In genomic region chr20:6053776-6054688, GRCh38 we compare ENCODE assay signal across 1 cellular context.
TF ChIP-seq lines count a peak whose summit lies in the region.

TSS of gene LRRN4 (minus strand) at chr20:6054060. CDS start at chr20:6052799, 1,261 bp downstream.

TF ChIP-seq in GM23338, 12 proteins besides CTCF, POLR2A, EP300 and RAD21:
- TF ChIP-seq REST (IDR thresholded peaks at IDR 0.05; ENCODE audit: unreplicated experiment) (no peak), JUNB (IDR thresholded peaks at IDR 0.05; ENCODE audit: unreplicated experiment) (no peak), STAT1 (IDR thresholded peaks at IDR 0.05; ENCODE audit: unreplicated experiment) (no peak), CREB1 (CRISPR knock-in tag; IDR thresholded peaks at IDR 0.05; ENCODE audit: low read depth) (no peak), ETS1 (IDR thresholded peaks at IDR 0.05) (no peak), ZNF114 (CRISPR knock-in tag; IDR thresholded peaks at IDR 0.05) (no peak), ZNF331 (CRISPR knock-in tag; IDR thresholded peaks at IDR 0.05; ENCODE audit: low read depth) (no peak), NANOG (IDR thresholded peaks at IDR 0.05; ENCODE audit: borderline replicate concordance) (no peak), EZH2 (IDR thresholded peaks at IDR 0.05; ENCODE audit: low read depth, unreplicated experiment) (no peak), ZNF462 (CRISPR knock-in tag; IDR thresholded peaks at IDR 0.05) (no peak), POLR2AphosphoS5 (IDR thresholded peaks at IDR 0.05; ENCODE audit: low read depth) (no peak), EZH2phosphoT487 (IDR thresholded peaks at IDR 0.05; ENCODE audit: unreplicated experiment) (no peak)
TF ChIP-seq in GM23338: peak in this region for 0.
